ENCODE assay signal across 1 cellular context in the genomic region with DNA sequence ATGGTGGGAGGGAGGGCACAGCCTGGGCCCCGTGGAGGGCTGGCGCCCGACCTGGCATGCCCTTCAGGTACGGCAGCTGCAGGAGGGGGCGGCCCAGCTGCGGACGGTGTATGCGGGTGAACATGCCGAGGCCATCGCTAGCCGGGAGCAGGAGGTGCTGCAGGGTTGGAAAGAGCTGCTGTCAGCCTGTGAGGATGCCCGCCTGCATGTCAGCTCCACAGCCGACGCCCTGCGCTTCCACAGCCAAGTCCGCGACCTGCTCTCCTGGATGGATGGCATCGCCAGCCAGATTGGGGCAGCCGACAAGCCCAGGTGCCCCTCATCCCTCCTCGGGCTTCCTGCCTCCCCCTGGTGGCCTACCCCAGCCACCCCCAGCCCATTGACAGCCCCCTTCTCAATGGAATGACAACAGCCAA.
TF ChIP-seq lines count a peak whose summit lies in the region.

No MANE protein-coding gene starts in this region.

TF ChIP-seq in A549, 52 proteins besides CTCF, POLR2A, EP300 and RAD21 (continued from another document):
- TF ChIP-seq, protein P1, sequence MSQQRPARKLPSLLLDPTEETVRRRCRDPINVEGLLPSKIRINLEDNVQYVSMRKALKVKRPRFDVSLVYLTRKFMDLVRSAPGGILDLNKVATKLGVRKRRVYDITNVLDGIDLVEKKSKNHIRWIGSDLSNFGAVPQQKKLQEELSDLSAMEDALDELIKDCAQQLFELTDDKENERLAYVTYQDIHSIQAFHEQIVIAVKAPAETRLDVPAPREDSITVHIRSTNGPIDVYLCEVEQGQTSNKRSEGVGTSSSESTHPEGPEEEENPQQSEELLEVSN (IDR thresholded peaks at IDR 0.05; ENCODE audit: borderline replicate concordance, low read depth) = no peak
- TF ChIP-seq, protein P2, sequence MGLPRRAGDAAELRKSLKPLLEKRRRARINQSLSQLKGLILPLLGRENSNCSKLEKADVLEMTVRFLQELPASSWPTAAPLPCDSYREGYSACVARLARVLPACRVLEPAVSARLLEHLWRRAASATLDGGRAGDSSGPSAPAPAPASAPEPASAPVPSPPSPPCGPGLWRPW (IDR thresholded peaks at IDR 0.05) = no peak
- TF ChIP-seq, protein P3, sequence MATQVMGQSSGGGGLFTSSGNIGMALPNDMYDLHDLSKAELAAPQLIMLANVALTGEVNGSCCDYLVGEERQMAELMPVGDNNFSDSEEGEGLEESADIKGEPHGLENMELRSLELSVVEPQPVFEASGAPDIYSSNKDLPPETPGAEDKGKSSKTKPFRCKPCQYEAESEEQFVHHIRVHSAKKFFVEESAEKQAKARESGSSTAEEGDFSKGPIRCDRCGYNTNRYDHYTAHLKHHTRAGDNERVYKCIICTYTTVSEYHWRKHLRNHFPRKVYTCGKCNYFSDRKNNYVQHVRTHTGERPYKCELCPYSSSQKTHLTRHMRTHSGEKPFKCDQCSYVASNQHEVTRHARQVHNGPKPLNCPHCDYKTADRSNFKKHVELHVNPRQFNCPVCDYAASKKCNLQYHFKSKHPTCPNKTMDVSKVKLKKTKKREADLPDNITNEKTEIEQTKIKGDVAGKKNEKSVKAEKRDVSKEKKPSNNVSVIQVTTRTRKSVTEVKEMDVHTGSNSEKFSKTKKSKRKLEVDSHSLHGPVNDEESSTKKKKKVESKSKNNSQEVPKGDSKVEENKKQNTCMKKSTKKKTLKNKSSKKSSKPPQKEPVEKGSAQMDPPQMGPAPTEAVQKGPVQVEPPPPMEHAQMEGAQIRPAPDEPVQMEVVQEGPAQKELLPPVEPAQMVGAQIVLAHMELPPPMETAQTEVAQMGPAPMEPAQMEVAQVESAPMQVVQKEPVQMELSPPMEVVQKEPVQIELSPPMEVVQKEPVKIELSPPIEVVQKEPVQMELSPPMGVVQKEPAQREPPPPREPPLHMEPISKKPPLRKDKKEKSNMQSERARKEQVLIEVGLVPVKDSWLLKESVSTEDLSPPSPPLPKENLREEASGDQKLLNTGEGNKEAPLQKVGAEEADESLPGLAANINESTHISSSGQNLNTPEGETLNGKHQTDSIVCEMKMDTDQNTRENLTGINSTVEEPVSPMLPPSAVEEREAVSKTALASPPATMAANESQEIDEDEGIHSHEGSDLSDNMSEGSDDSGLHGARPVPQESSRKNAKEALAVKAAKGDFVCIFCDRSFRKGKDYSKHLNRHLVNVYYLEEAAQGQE (IDR thresholded peaks at IDR 0.05) = no peak
- TF ChIP-seq KDM5A (IDR thresholded peaks at IDR 0.05) (no peak), NR3C1 (IDR thresholded peaks at IDR 0.05) (no peak), PHF8 (IDR thresholded peaks at IDR 0.05; ENCODE audit: borderline replicate concordance, low read depth) (no peak), EHMT2 (IDR thresholded peaks at IDR 0.05; ENCODE audit: low read depth) (no peak), FOXS1 (CRISPR knock-in tag; IDR thresholded peaks at IDR 0.05) (no peak), POLR2AphosphoS2 (conservative IDR thresholded peaks at IDR 0.05; ENCODE audit: low read length) (no peak), CBX2 (IDR thresholded peaks at IDR 0.05; ENCODE audit: borderline replicate concordance, low read depth) (no peak), RFX5 (IDR thresholded peaks at IDR 0.05) (no peak), SMC3 (IDR thresholded peaks at IDR 0.05) (no peak), CHD4 (IDR thresholded peaks at IDR 0.05; ENCODE audit: borderline replicate concordance) (no peak)
- TF ChIP-seq, protein P4, sequence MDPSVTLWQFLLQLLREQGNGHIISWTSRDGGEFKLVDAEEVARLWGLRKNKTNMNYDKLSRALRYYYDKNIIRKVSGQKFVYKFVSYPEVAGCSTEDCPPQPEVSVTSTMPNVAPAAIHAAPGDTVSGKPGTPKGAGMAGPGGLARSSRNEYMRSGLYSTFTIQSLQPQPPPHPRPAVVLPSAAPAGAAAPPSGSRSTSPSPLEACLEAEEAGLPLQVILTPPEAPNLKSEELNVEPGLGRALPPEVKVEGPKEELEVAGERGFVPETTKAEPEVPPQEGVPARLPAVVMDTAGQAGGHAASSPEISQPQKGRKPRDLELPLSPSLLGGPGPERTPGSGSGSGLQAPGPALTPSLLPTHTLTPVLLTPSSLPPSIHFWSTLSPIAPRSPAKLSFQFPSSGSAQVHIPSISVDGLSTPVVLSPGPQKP (IDR thresholded peaks at IDR 0.05; ENCODE audit: low read depth, low read length) = no peak
- TF ChIP-seq, protein P5, sequence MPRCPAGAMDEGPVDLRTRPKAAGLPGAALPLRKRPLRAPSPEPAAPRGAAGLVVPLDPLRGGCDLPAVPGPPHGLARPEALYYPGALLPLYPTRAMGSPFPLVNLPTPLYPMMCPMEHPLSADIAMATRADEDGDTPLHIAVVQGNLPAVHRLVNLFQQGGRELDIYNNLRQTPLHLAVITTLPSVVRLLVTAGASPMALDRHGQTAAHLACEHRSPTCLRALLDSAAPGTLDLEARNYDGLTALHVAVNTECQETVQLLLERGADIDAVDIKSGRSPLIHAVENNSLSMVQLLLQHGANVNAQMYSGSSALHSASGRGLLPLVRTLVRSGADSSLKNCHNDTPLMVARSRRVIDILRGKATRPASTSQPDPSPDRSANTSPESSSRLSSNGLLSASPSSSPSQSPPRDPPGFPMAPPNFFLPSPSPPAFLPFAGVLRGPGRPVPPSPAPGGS (IDR thresholded peaks at IDR 0.05) = no peak
- TF ChIP-seq, protein P6, sequence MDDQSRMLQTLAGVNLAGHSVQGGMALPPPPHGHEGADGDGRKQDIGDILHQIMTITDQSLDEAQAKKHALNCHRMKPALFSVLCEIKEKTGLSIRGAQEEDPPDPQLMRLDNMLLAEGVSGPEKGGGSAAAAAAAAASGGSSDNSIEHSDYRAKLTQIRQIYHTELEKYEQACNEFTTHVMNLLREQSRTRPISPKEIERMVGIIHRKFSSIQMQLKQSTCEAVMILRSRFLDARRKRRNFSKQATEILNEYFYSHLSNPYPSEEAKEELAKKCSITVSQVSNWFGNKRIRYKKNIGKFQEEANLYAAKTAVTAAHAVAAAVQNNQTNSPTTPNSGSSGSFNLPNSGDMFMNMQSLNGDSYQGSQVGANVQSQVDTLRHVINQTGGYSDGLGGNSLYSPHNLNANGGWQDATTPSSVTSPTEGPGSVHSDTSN (IDR thresholded peaks at IDR 0.05) = no peak
